8 cellular contexts compared by ENCODE assay signal in genomic region chr11:78080084-78080817, GRCh38. TPM values are rescaled to one million over a fixed set of nuclear protein-coding genes. Genes with fewer than 3 reads are reported as not detected.
DNase-seq lines count a peak whose midpoint lies in the region; ATAC-seq and TF ChIP-seq lines count a peak whose summit lies in the region.

No MANE protein-coding gene starts in this region.

- no peak for TF ChIP-seq POLR2A in Peyer's patch (IDR thresholded peaks at IDR 0.05)

- H3K9ac ChIP-seq in DND-41 (ENCODE audit: low read depth, low read length) = peak overlapping the region; percentile 92
- H3K9ac ChIP-seq in parathyroid adenoma = no peak overlapping the region

- H3K27ac ChIP-seq in DND-41 (ENCODE audit: low read length) (peak overlapping the region; percentile 92), Peyer's patch (peak overlapping the region; percentile 54 to 82 (median 78)), parathyroid adenoma (peak overlapping the region; percentile 84)

- no peaks in the 10 kb centered on the region for H3K9me3 ChIP-seq in DND-41 (ENCODE audit: insufficient read depth, low read length, severe bottlenecking)
- no peaks in the 10 kb centered on the region for H3K9me3 ChIP-seq in Peyer's patch
- H3K9me3 ChIP-seq in parathyroid adenoma (ENCODE audit: control insufficient read depth, low read length) = no peaks in the 10 kb centered on the region

- DNase-seq in DND-41 (no peak), Peyer's patch (no peak), epithelial cell of esophagus (ENCODE audit: low read depth) (no peak), D341Med (ENCODE audit: low spot score) (no peak), KG1 (lab: John Stamatoyannopoulos, UW) (no peak)
- no peak for DNase-seq in activated CD4-positive, alpha-beta T cell treated with anti-CD3 and anti-CD28 coated beads, Interleukin-2, amount 50 U/mL, for 4 hours

- H3K27me3 ChIP-seq in DND-41 (ENCODE audit: insufficient read depth, low read length, poor library complexity) (no peaks in the 10 kb centered on the region), Peyer's patch (no peaks in the 10 kb centered on the region), parathyroid adenoma (ENCODE audit: control insufficient read depth, insufficient read depth, low read length) (no peaks in the 10 kb centered on the region)

- peak overlapping the region; percentile 70 for H3K4me2 ChIP-seq in DND-41 (ENCODE audit: insufficient read depth, low read length)
- peak overlapping the region; percentile 56 for H3K4me2 ChIP-seq in parathyroid adenoma (ENCODE audit: low read length)

- ATAC-seq in DND-41 (ENCODE audit: insufficient read depth, low read depth) = no peak
- ATAC-seq in HG02970 (IDR thresholded peaks at IDR 0.05; ENCODE audit: low FRiP score, unreplicated experiment) = no peak

- H3K4me3 ChIP-seq in DND-41 (ENCODE audit: low read depth in 1 of 2, low read length in 2 of 2) (peak overlapping the region; percentile 73 to 88; a peak in 3 of 4 replicates), Peyer's patch (peak overlapping the region; percentile 71 to 78 (median 76)), epithelial cell of esophagus (ENCODE audit: low read length) (peak overlapping the region; percentile 95), parathyroid adenoma (ENCODE audit: low read depth, low read length) (peak overlapping the region; percentile 84)

- peaks cover 48% of the 10 kb centered on the region for H3K79me2 ChIP-seq in DND-41 (ENCODE audit: insufficient read depth, low read length)
- peaks cover 21% of the 10 kb centered on the region for H3K79me2 ChIP-seq in parathyroid adenoma

- H3K4me1 ChIP-seq in DND-41 (ENCODE audit: insufficient read depth, low read length) (peaks cover 50% of the 10 kb centered on the region), Peyer's patch (peaks cover 2 to 31% (median 3%) of the 10 kb centered on the region in 4 donors), parathyroid adenoma (peaks cover 5% of the 10 kb centered on the region)

- H3K36me3 ChIP-seq in DND-41 (ENCODE audit: insufficient read depth, low read length) (peaks cover 18% of the 10 kb centered on the region), Peyer's patch (no peaks in the 10 kb centered on the region), parathyroid adenoma (ENCODE audit: control insufficient read depth, insufficient read depth, low read length) (no peaks in the 10 kb centered on the region)

- peaks cover 19% of the 10 kb centered on the region for H4K20me1 ChIP-seq in DND-41 (ENCODE audit: insufficient read depth, low read length)

- no peak for TF ChIP-seq CTCF in DND-41 (IDR thresholded peaks at IDR 0.05; ENCODE audit: borderline replicate concordance, extremely low read depth, low read length, poor library complexity, severe bottlenecking)
- TF ChIP-seq CTCF in Peyer's patch (IDR thresholded peaks at IDR 0.05) = peak in 1 of 6 experiments; percentile 18
- TF ChIP-seq CTCF in epithelial cell of esophagus (IDR thresholded peaks at IDR 0.05; ENCODE audit: insufficient read depth, low read depth, low read length, missing control alignments) = peak; percentile 9
- TF ChIP-seq CTCF in parathyroid adenoma (IDR thresholded peaks at IDR 0.05) = no peak

- H2AFZ ChIP-seq in DND-41 (ENCODE audit: low read depth, low read length) (peak overlapping the region; percentile 93), parathyroid adenoma (peak overlapping the region; percentile 83)

RNA-seq across cellular contexts. Expression of gene NDUFC2, which starts 0.6 kb away (rescaled TPM):
- 100 to 1,000 TPM in 3 of 4 donors, 10 to 100 TPM in 1; 47.0 to 159 (median 117) TPM for total RNA-seq in Peyer's patch

RNA-seq across cellular contexts. Expression of gene THRSP, which starts 16.6 kb away (rescaled TPM):
- total RNA-seq in Peyer's patch = 1 to 10 TPM in 1 of 4 donors, not detected in 3; 4.1 TPM

RNA-seq across cellular contexts. Expression of gene KCTD14, which starts 57.2 kb away (rescaled TPM):
- 1 to 10 TPM; 3.3 to 7.1 (median 5.9) TPM for total RNA-seq in Peyer's patch

RNA-seq across cellular contexts. Expression of gene ALG8, which starts 59.2 kb away (rescaled TPM):
- 10 to 100 TPM; 12.7 to 83.3 (median 21.4) TPM for total RNA-seq in Peyer's patch
